In genomic region chr11:97702948-97703347, GRCh38 we compare ENCODE assay signal across 23 cellular contexts.
DNase-seq lines count a peak whose midpoint lies in the region; ATAC-seq and TF ChIP-seq lines count a peak whose summit lies in the region.
"Had no signal": no experiment of that assay in that cellular context is flagged by ENCODE, and none has a peak within 500 bp of the region (broad histone marks: within the 10 kb centered on the region; RNA-seq: fewer than 3 reads in every experiment).

No MANE protein-coding gene starts in this region.

- TF ChIP-seq POLR2A in erythroblast (IDR thresholded peaks at IDR 0.05; ENCODE audit: low read length) = no peak

- no peaks in the 10 kb centered on the region for H3K4me1 Mint-ChIP-seq in stimulated activated memory B cell treated with anti-CD40 and anti-IgM and Interleukin-4, amounts not matched to agents 10 μg/mL and 1 μg/mL and 100 μg/mL, for 72 hours
- H3K4me1 Mint-ChIP-seq: CD14-positive monocyte; CD8-positive, alpha-beta memory T cell had no signal

- H3K4me3 Mint-ChIP-seq in stimulated activated memory B cell treated with anti-CD40 and anti-IgM and Interleukin-4, amounts not matched to agents 10 μg/mL and 1 μg/mL and 100 μg/mL, for 72 hours = no peak overlapping the region
- H3K4me3 Mint-ChIP-seq: CD14-positive monocyte; CD8-positive, alpha-beta memory T cell had no signal

- H3K9me3 Mint-ChIP-seq in stimulated activated memory B cell treated with anti-CD40 and anti-IgM and Interleukin-4, amounts not matched to agents 10 μg/mL and 1 μg/mL and 100 μg/mL, for 72 hours = no peaks in the 10 kb centered on the region

- DNase-seq in DMS 273 (lab: John Stamatoyannopoulos, UW; ENCODE audit: unreplicated experiment) (peak; percentile 26), DMS 273 treated with DMSO at 0.1 percent for 48 hours (lab: John Stamatoyannopoulos, UW) (no peak), OCI-M2 (lab: John Stamatoyannopoulos, UW; ENCODE audit: unreplicated experiment) (peak; percentile 6), erythroblast (lab: John Stamatoyannopoulos, UW) (peak; percentile 51 to 82), NCI-H446 (lab: John Stamatoyannopoulos, UW) (no peak)
- no peak for DNase-seq in stimulated activated CD4-positive, alpha-beta T cell treated with anti-CD3 and anti-CD28 coated beads, Interleukin-1b, Interleukin-23, amount 100 ng/mL, for 48 hours
- DNase-seq: ACHN; BE2C; CD8-positive, alpha-beta memory T cell; GOT3; HCEC 1CT; KG1; MM.1S; NCI-H1048; NCI-H1694; NCI-H2029 treated with DMSO at 0.1 percent for 48 hours; NCI-H226; NCI-H510A treated with DMSO at 0.1 percent for 48 hours; NK-92 treated with Interleukin-12 subunit alpha and Interleukin-12 subunit beta, amount 100 ng/mL, for 24 hours; SHP77 had no signal

- no peak overlapping the region for H3K27ac Mint-ChIP-seq in stimulated activated memory B cell treated with anti-CD40 and anti-IgM and Interleukin-4, amounts not matched to agents 10 μg/mL and 1 μg/mL and 100 μg/mL, for 72 hours
- H3K27ac Mint-ChIP-seq: CD14-positive monocyte; CD8-positive, alpha-beta memory T cell had no signal

- H3K27me3 Mint-ChIP-seq in stimulated activated memory B cell treated with anti-CD40 and anti-IgM and Interleukin-4, amounts not matched to agents 10 μg/mL and 1 μg/mL and 100 μg/mL, for 72 hours = no peaks in the 10 kb centered on the region
- H3K27me3 Mint-ChIP-seq: CD8-positive, alpha-beta memory T cell had no signal

- no peaks in the 10 kb centered on the region for H3K36me3 Mint-ChIP-seq in stimulated activated memory B cell treated with anti-CD40 and anti-IgM and Interleukin-4, amounts not matched to agents 10 μg/mL and 1 μg/mL and 100 μg/mL, for 72 hours
- H3K36me3 Mint-ChIP-seq: CD14-positive monocyte; CD8-positive, alpha-beta memory T cell had no signal

- ATAC-seq in stimulated activated memory B cell treated with anti-CD40 and anti-IgM and Interleukin-4, amounts not matched to agents 10 μg/mL and 1 μg/mL and 100 μg/mL, for 72 hours = no peak
- ATAC-seq: Panc1 had no signal

Comparison
In these comparisons a context has a peak if more than half of its experiments do, and no peak if none do; other contexts are left out.
1. DNase-seq: peak in DMS 273 (single experiment), OCI-M2 (single experiment) and erythroblast (2 of 2); none in DMS 273 treated with DMSO at 0.1 percent for 48 hours (single experiment), NCI-H446 (0 of 2) and stimulated activated CD4-positive, alpha-beta T cell treated with anti-CD3 and anti-CD28 coated beads, Interleukin-1b, Interleukin-23, amount 100 ng/mL, for 48 hours (single experiment).